Comparison of ENCODE assay signal across 10 cellular contexts in genomic region chr9:115234094-115234493, GRCh38.
DNase-seq lines count a peak whose midpoint lies in the region; ATAC-seq and TF ChIP-seq lines count a peak whose summit lies in the region.
"Had no signal": no experiment of that assay in that cellular context is flagged by ENCODE, and none has a peak within 500 bp of the region (broad histone marks: within the 10 kb centered on the region; RNA-seq: fewer than 3 reads in every experiment).

No MANE protein-coding gene starts in this region.

- H3K36me3 ChIP-seq in suprapubic skin: no peaks in the 10 kb centered on the region
- H3K36me3 ChIP-seq: heart left ventricle, sigmoid colon had no signal

- no peak for TF ChIP-seq CTCF in suprapubic skin (IDR thresholded peaks at IDR 0.05)

- peak; percentile 35 for DNase-seq in HS-27A (ENCODE audit: low read depth)
- DNase-seq in dedifferentiated amniotic fluid mesenchymal stem cell (ENCODE audit: extremely low spot score): peak; percentile 28
- no peak for DNase-seq in suprapubic skin (ENCODE audit: low spot score in 2 of 2)
- no peak for DNase-seq in NAMALWA (ENCODE audit: low spot score)
- no peak for DNase-seq in AML-193 (lab: John Stamatoyannopoulos, UW)
- DNase-seq: heart left ventricle, sigmoid colon had no signal

- TF ChIP-seq EP300 in suprapubic skin (IDR thresholded peaks at IDR 0.05): no peak

- TF ChIP-seq POLR2A in suprapubic skin (IDR thresholded peaks at IDR 0.05): no peak

- no peaks in the 10 kb centered on the region for H3K27me3 ChIP-seq in suprapubic skin
- H3K27me3 ChIP-seq: heart left ventricle, sigmoid colon had no signal

- peak overlapping the region; percentile 40 for H3K27ac ChIP-seq in suprapubic skin
- H3K27ac ChIP-seq: heart left ventricle had no signal

- peaks cover 19% of the 10 kb centered on the region for H3K4me1 ChIP-seq in suprapubic skin

- peak; percentile 80 for ATAC-seq in GM19467 (IDR thresholded peaks at IDR 0.05; ENCODE audit: unreplicated experiment)
- ATAC-seq in GM18858 (IDR thresholded peaks at IDR 0.05; ENCODE audit: unreplicated experiment): no peak
- ATAC-seq in HG02885 (IDR thresholded peaks at IDR 0.05; ENCODE audit: poor library complexity, unreplicated experiment): no peak

- no peaks in the 10 kb centered on the region for H3K9me3 ChIP-seq in suprapubic skin
- H3K9me3 ChIP-seq: sigmoid colon had no signal

- no peak overlapping the region for H3K4me3 ChIP-seq in suprapubic skin
- H3K4me3 ChIP-seq: heart left ventricle, sigmoid colon had no signal

- WGBS in suprapubic skin: 44% methylated on average over 2 of the region's 2 CpGs

Comparison
In these comparisons a context has a peak if more than half of its experiments do, and no peak if none do; other contexts are left out.
1. DNase-seq: peak in HS-27A (single experiment) and dedifferentiated amniotic fluid mesenchymal stem cell (single experiment); none in suprapubic skin (0 of 2), NAMALWA (single experiment) and AML-193 (0 of 2).